In the genomic region with DNA sequence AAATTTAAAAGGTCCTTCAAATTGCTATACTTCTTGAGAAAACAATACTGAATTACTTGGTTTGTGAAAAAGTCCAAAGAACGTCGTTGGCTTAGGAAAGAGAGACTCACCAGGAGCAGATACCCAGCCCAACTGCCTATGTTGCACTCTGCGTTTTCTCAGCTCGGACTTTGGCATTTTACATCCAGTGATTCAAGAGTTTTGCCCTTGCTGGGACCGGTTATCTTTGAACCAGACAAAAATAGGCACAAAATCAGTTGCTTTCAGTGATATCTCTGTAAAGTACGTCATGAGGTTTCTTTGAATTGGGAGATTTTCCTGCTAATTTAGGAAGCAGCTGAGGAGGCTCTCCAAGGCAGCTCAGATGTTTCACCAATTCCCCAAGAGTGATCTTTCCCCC, we compare ENCODE assay signal across 24 cellular contexts. TPM values are rescaled to one million over a fixed set of nuclear protein-coding genes. Genes with fewer than 3 reads are reported as not detected.
"Had no signal": no experiment of that assay in that cellular context is flagged by ENCODE, and none has a peak within 500 bp of the region (broad histone marks: within the 10 kb centered on the region; RNA-seq: fewer than 3 reads in every experiment).

No MANE protein-coding gene starts in this region.

- ATAC-seq: esophagus mucosa; left lung; lower lobe of right lung; natural killer cell; psoas muscle; right lobe of liver; stimulated activated naive B cell treated with anti-CD40 and anti-IgM and Interleukin-4, amounts not matched to agents 10 μg/mL and 1 μg/mL and 100 μg/mL, for 72 hours; upper lobe of right lung had no signal

- H3K4me3 ChIP-seq: colonic mucosa, left lung, lower lobe of right lung, ovary, psoas muscle, right lobe of liver, transverse colon, upper lobe of right lung, uterus had no signal

- H3K36me3 ChIP-seq: colonic mucosa, left lung, lower lobe of right lung, ovary, right lobe of liver, transverse colon, upper lobe of right lung, uterus had no signal

- H3K4me1 ChIP-seq: colonic mucosa, left lung, lower lobe of right lung, right lobe of liver, upper lobe of right lung, uterus had no signal

- DNase-seq: colonic mucosa; effector CD8-positive, alpha-beta T cell; endodermal cell; foreskin melanocyte; glutamatergic neuron; kidney; left lung; lower lobe of right lung; natural killer cell; occipital lobe; ovary; posterior cingulate gyrus; psoas muscle; right lobe of liver; small intestine; stimulated activated CD4-positive, alpha-beta T cell treated with anti-CD3 and anti-CD28 coated beads, Interleukin-15, amount 100 ng/mL, for 24 hours; stimulated activated CD4-positive, alpha-beta T cell treated with anti-CD3 and anti-CD28 coated beads, Interleukin-2, amount 100 ng/mL, for 48 hours; stimulated activated naive B cell treated with anti-CD40 and anti-IgM and Interleukin-4, amounts not matched to agents 10 μg/mL and 1 μg/mL and 100 μg/mL, for 72 hours; transverse colon; upper lobe of right lung; uterus had no signal

- H3K27me3 ChIP-seq: colonic mucosa, left lung, ovary, right lobe of liver, transverse colon, uterus had no signal

- H3K27ac ChIP-seq: colonic mucosa, epithelial cell of prostate, left lung, lower lobe of right lung, ovary, psoas muscle, right lobe of liver, transverse colon, upper lobe of right lung, uterus had no signal

- H3K9me3 ChIP-seq: colonic mucosa, left lung, lower lobe of right lung, ovary, psoas muscle, right lobe of liver, transverse colon, upper lobe of right lung, uterus had no signal

RNA-seq across cellular contexts. Expression of gene FHOD3, which starts 29.3 kb away (rescaled TPM):
- total RNA-seq: mononuclear cell, natural killer cell had no signal
